Comparison of ENCODE assay signal across 8 cellular contexts in the genomic region with DNA sequence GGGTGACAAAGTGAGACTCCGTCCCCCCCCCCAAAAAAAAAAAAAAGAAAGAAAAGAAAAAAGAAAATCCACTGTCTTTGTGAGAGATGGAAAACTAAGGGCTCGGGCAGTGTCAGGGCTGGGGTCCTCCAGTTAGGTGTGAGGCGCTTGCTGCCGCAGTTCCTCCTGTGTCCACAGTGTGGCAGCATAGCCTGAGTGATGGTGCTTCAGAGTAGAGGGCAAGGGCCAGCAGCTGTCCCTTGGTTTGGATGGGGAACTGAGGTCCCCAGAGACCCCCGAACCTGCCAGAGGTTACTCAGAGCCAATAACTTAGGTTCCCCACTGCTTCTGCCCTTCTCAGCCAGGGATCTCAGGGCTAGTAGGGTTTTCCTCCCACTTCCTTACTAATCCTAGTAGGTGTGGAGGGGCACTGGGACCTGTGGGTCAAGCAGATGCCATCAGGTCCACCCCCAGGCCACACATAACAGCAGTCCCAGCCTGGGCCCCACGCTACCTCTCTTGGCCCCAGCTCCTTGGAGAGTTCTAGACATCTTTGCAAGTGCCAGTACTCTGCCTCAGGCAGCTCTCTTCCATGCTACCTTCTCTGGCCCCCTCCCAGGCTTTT. TPM values are rescaled to one million over a fixed set of nuclear protein-coding genes. Genes with fewer than 3 reads are reported as not detected.
DNase-seq lines count a peak whose midpoint lies in the region; ATAC-seq, FAIRE-seq and TF ChIP-seq lines count a peak whose summit lies in the region.

No MANE protein-coding gene starts in this region.

- H3K27ac Mint-ChIP-seq in CD4-positive, alpha-beta memory T cell: peak overlapping the region in 1 of 7 donors; percentile 26
- no peak overlapping the region for H3K27ac Mint-ChIP-seq in activated T-helper 1 cell treated with anti-CD3 and anti-CD28 coated beads, Interleukin-12 subunit alpha, Interleukin-12 subunit beta, Interleukin-2, Interleukin-4 antibody, amounts not matched to agents 30 ng/mL and 10 ng/mL and 1 ng/mL, durations not matched to agents 14 hours and 24 hours and 36 hours

- H3K9me3 Mint-ChIP-seq in CD4-positive, alpha-beta memory T cell: peaks cover 0 to 2% (median 0%) of the 10 kb centered on the region in 8 donors
- H3K9me3 Mint-ChIP-seq in activated T-helper 1 cell treated with anti-CD3 and anti-CD28 coated beads, Interleukin-12 subunit alpha, Interleukin-12 subunit beta, Interleukin-2, Interleukin-4 antibody, amounts not matched to agents 30 ng/mL and 10 ng/mL and 1 ng/mL, durations not matched to agents 14 hours and 24 hours and 36 hours: no peaks in the 10 kb centered on the region

- peak; percentile 55 to 73 (median 63) for DNase-seq in CD4-positive, alpha-beta memory T cell
- DNase-seq in RCC 7860 (ENCODE audit: low spot score): peak; percentile 24
- DNase-seq in activated T-helper 1 cell treated with anti-CD3 and anti-CD28 coated beads, Interleukin-12 subunit alpha, Interleukin-12 subunit beta, Interleukin-2, Interleukin-4 antibody, amounts not matched to agents 30 ng/mL and 10 ng/mL and 1 ng/mL, durations not matched to agents 14 hours and 24 hours and 36 hours (ENCODE audit: low spot score): peak; percentile 65
- peak; percentile 49 for DNase-seq in fibroblast of the conjunctiva (ENCODE audit: low read depth)
- peak; percentile 8 for DNase-seq in non-pigmented ciliary epithelial cell (ENCODE audit: low read depth)
- DNase-seq in testis: peak; percentile 90

- no peak for TF ChIP-seq POLR2A in testis (IDR thresholded peaks at IDR 0.05)

- no peaks in the 10 kb centered on the region for H3K4me1 ChIP-seq in CD4-positive, alpha-beta memory T cell (ENCODE audit: insufficient read depth, low read length)
- peaks cover 8% of the 10 kb centered on the region for H3K4me1 ChIP-seq in testis

- H3K27me3 Mint-ChIP-seq in CD4-positive, alpha-beta memory T cell: no peaks in the 10 kb centered on the region
- no peaks in the 10 kb centered on the region for H3K27me3 Mint-ChIP-seq in activated T-helper 1 cell treated with anti-CD3 and anti-CD28 coated beads, Interleukin-12 subunit alpha, Interleukin-12 subunit beta, Interleukin-2, Interleukin-4 antibody, amounts not matched to agents 30 ng/mL and 10 ng/mL and 1 ng/mL, durations not matched to agents 14 hours and 24 hours and 36 hours (ENCODE audit: insufficient read depth)

- FAIRE-seq in RCC 7860 (lab: Jason Lieb, UNC): no peak

- ATAC-seq in HG03280 (IDR thresholded peaks at IDR 0.05; ENCODE audit: unreplicated experiment) (peak; percentile 56), GM18511 (IDR thresholded peaks at IDR 0.05; ENCODE audit: unreplicated experiment) (no peak)

- intact Hi-C loops in CD4-positive, alpha-beta memory T cell (cut with micrococcal nuclease): no loop called here
- intact Hi-C loops in activated T-helper 1 cell treated with anti-CD3 and anti-CD28 coated beads, Interleukin-12 subunit alpha, Interleukin-12 subunit beta, Interleukin-2, Interleukin-4 antibody, amounts not matched to agents 30 ng/mL and 10 ng/mL and 1 ng/mL, durations not matched to agents 14 hours and 24 hours and 36 hours (cut with micrococcal nuclease): loop anchor here (1.0 kb wide), 1 partner anchor 76 kb away; no protein-coding TSS in a partner anchor
- intact Hi-C loops in testis (cut with DNase I; ENCODE audit: low total_unique reads): no loop called here

- CTCF ChIA-PET in CD4-positive, alpha-beta memory T cell (lab: Charles Lee; ENCODE audit: partially characterized antibody): interaction anchor here (0.9 to 2.2 kb wide), 4 partner anchors 11 to 75 kb away, joined by 3 to 5 read pairs (median 4); no protein-coding TSS in a partner anchor

- no peaks in the 10 kb centered on the region for H3K36me3 ChIP-seq in CD4-positive, alpha-beta memory T cell (ENCODE audit: insufficient read depth, low read length)
- no peaks in the 10 kb centered on the region for H3K36me3 ChIP-seq in testis (ENCODE audit: low read depth, missing control alignments)

- no peaks in the 10 kb centered on the region for H3K27me3 ChIP-seq in CD4-positive, alpha-beta memory T cell (ENCODE audit: insufficient read depth, low read length)
- H3K27me3 ChIP-seq in testis: no peaks in the 10 kb centered on the region

- H3K9me3 ChIP-seq in CD4-positive, alpha-beta memory T cell (ENCODE audit: control insufficient read depth in 1 of 2, low read length in 2 of 2): no peaks in the 10 kb centered on the region
- H3K9me3 ChIP-seq in testis: no peaks in the 10 kb centered on the region

- H3K4me1 Mint-ChIP-seq in CD4-positive, alpha-beta memory T cell: peaks cover 0 to 4% (median under 1%) of the 10 kb centered on the region in 4 donors
- H3K4me1 Mint-ChIP-seq in activated T-helper 1 cell treated with anti-CD3 and anti-CD28 coated beads, Interleukin-12 subunit alpha, Interleukin-12 subunit beta, Interleukin-2, Interleukin-4 antibody, amounts not matched to agents 30 ng/mL and 10 ng/mL and 1 ng/mL, durations not matched to agents 14 hours and 24 hours and 36 hours (ENCODE audit: low read depth): peaks cover 5% of the 10 kb centered on the region

- peak; percentile 72 to 92 (median 88) for TF ChIP-seq CTCF in testis (IDR thresholded peaks at IDR 0.05)

- POLR2A ChIA-PET in CD4-positive, alpha-beta memory T cell (lab: Charles Lee; ENCODE audit: partially characterized antibody): interaction anchor here (3.1 kb wide), 1 partner anchor 34 kb away, joined by 14 read pairs; a partner anchor contains a TSS

- H3K4me3 ChIP-seq in CD4-positive, alpha-beta memory T cell (ENCODE audit: low read length in 2 of 2): no peak overlapping the region
- H3K4me3 ChIP-seq in testis: no peak overlapping the region

- no peak overlapping the region for H3K27ac ChIP-seq in CD4-positive, alpha-beta memory T cell (ENCODE audit: low read depth, low read length)
- no peak overlapping the region for H3K27ac ChIP-seq in testis

- H3K36me3 Mint-ChIP-seq in CD4-positive, alpha-beta memory T cell: peaks cover 0 to 2% of the 10 kb centered on the region in 2 donors
- H3K36me3 Mint-ChIP-seq in activated T-helper 1 cell treated with anti-CD3 and anti-CD28 coated beads, Interleukin-12 subunit alpha, Interleukin-12 subunit beta, Interleukin-2, Interleukin-4 antibody, amounts not matched to agents 30 ng/mL and 10 ng/mL and 1 ng/mL, durations not matched to agents 14 hours and 24 hours and 36 hours (ENCODE audit: low read depth): no peaks in the 10 kb centered on the region

- no peak overlapping the region for H3K4me3 Mint-ChIP-seq in CD4-positive, alpha-beta memory T cell
- H3K4me3 Mint-ChIP-seq in activated T-helper 1 cell treated with anti-CD3 and anti-CD28 coated beads, Interleukin-12 subunit alpha, Interleukin-12 subunit beta, Interleukin-2, Interleukin-4 antibody, amounts not matched to agents 30 ng/mL and 10 ng/mL and 1 ng/mL, durations not matched to agents 14 hours and 24 hours and 36 hours: no peak overlapping the region

- 34 to 36% methylated on average over 5 to 6 of the region's 6 CpGs for WGBS in testis, 2 donors

RNA-seq across cellular contexts. Expression of a gene that starts 7.9 kb away (rescaled TPM):
- 10 to 100 TPM; 19.9 to 20.5 TPM for total RNA-seq in CD4-positive, alpha-beta memory T cell
- 1 to 10 TPM in 1 of 2 donors, under 1 TPM in 1; 0.25 to 1.3 TPM for polyA plus RNA-seq in CD4-positive, alpha-beta memory T cell
- total RNA-seq in activated T-helper 1 cell treated with anti-CD3 and anti-CD28 coated beads, Interleukin-12 subunit alpha, Interleukin-12 subunit beta, Interleukin-2, Interleukin-4 antibody, amounts not matched to agents 30 ng/mL and 10 ng/mL and 1 ng/mL, durations not matched to agents 14 hours and 24 hours and 36 hours: 22.6 and 23.4 TPM in 2 replicates
- total RNA-seq in testis: 10 to 100 TPM; 40.0 to 46.8 TPM
- 24.2 TPM for polyA plus RNA-seq in testis (ENCODE audit: insufficient read depth, low read depth, low replicate concordance)

RNA-seq across cellular contexts. Expression of a gene that starts 33.9 kb away (rescaled TPM):
- 100 to 1,000 TPM; 119 TPM for total RNA-seq in CD4-positive, alpha-beta memory T cell
- polyA plus RNA-seq in CD4-positive, alpha-beta memory T cell: 100 to 1,000 TPM; 128 to 132 TPM
- total RNA-seq in activated T-helper 1 cell treated with anti-CD3 and anti-CD28 coated beads, Interleukin-12 subunit alpha, Interleukin-12 subunit beta, Interleukin-2, Interleukin-4 antibody, amounts not matched to agents 30 ng/mL and 10 ng/mL and 1 ng/mL, durations not matched to agents 14 hours and 24 hours and 36 hours: 127 and 128 TPM in 2 replicates
- 100 to 1,000 TPM; 213 to 253 TPM for total RNA-seq in testis
- polyA plus RNA-seq in testis (ENCODE audit: insufficient read depth, low read depth, low replicate concordance): 172 TPM

RNA-seq across cellular contexts. Expression of a gene that starts 41.0 kb away (rescaled TPM):
- total RNA-seq in CD4-positive, alpha-beta memory T cell: 100 to 1,000 TPM; 333 to 344 TPM
- 100 to 1,000 TPM; 113 to 204 TPM for polyA plus RNA-seq in CD4-positive, alpha-beta memory T cell
- 268 and 275 TPM in 2 replicates for total RNA-seq in activated T-helper 1 cell treated with anti-CD3 and anti-CD28 coated beads, Interleukin-12 subunit alpha, Interleukin-12 subunit beta, Interleukin-2, Interleukin-4 antibody, amounts not matched to agents 30 ng/mL and 10 ng/mL and 1 ng/mL, durations not matched to agents 14 hours and 24 hours and 36 hours
- 100 to 1,000 TPM; 317 to 351 TPM for total RNA-seq in testis
- polyA plus RNA-seq in testis (ENCODE audit: insufficient read depth, low read depth, low replicate concordance): 383 TPM

RNA-seq across cellular contexts. Expression of a gene that starts 42.9 kb away (rescaled TPM):
- 10 to 100 TPM; 18.2 to 19.3 TPM for total RNA-seq in CD4-positive, alpha-beta memory T cell
- polyA plus RNA-seq in CD4-positive, alpha-beta memory T cell: 10 to 100 TPM in 1 of 2 donors, 1 to 10 TPM in 1; 9.9 to 10.9 TPM
- 5.8 and 7.0 TPM in 2 replicates for total RNA-seq in activated T-helper 1 cell treated with anti-CD3 and anti-CD28 coated beads, Interleukin-12 subunit alpha, Interleukin-12 subunit beta, Interleukin-2, Interleukin-4 antibody, amounts not matched to agents 30 ng/mL and 10 ng/mL and 1 ng/mL, durations not matched to agents 14 hours and 24 hours and 36 hours
- 10 to 100 TPM; 28.5 to 29.4 TPM for total RNA-seq in testis
- polyA plus RNA-seq in testis (ENCODE audit: insufficient read depth, low read depth, low replicate concordance): 7.5 TPM

Comparison
In these comparisons a context has a peak if more than half of its experiments do, and no peak if none do; other contexts are left out.
1. DNase-seq: peak in every context shown above with its lines; median percentile 90 in testis; 65 in activated T-helper 1 cell treated with anti-CD3 and anti-CD28 coated beads, Interleukin-12 subunit alpha, Interleukin-12 subunit beta, Interleukin-2, Interleukin-4 antibody, amounts not matched to agents 30 ng/mL and 10 ng/mL and 1 ng/mL, durations not matched to agents 14 hours and 24 hours and 36 hours; 63 in CD4-positive, alpha-beta memory T cell; 49 in fibroblast of the conjunctiva; 24 in RCC 7860; 8 in non-pigmented ciliary epithelial cell.